ENCODE assay signal across 1 cellular context in genomic region chr7:128737441-128737840, GRCh38.
TF ChIP-seq lines count a peak whose summit lies in the region.

No MANE protein-coding gene starts in this region.

TF ChIP-seq in HCT116, 20 proteins besides CTCF, POLR2A, EP300 and RAD21 (continued from another document):
- TF ChIP-seq YY1 (IDR thresholded peaks at IDR 0.05; ENCODE audit: extremely low read depth, insufficient replicate concordance, low read depth, low read length) (no peak), ZFX (IDR thresholded peaks at IDR 0.05) (no peak), POLR2AphosphoS5 (IDR thresholded peaks at IDR 0.05; ENCODE audit: low read depth, low read length) (no peak), JUND (IDR thresholded peaks at IDR 0.05) (no peak), REST (IDR thresholded peaks at IDR 0.05; ENCODE audit: low read depth) (no peak), EGR1 (IDR thresholded peaks at IDR 0.05; ENCODE audit: low read depth) (no peak), EZH2phosphoT487 (IDR thresholded peaks at IDR 0.05; ENCODE audit: borderline replicate concordance) (no peak), TCF7L2 (IDR thresholded peaks at IDR 0.05; ENCODE audit: borderline replicate concordance, extremely low read depth, insufficient read depth, insufficient read length) (no peak), SIN3A (IDR thresholded peaks at IDR 0.05; ENCODE audit: low read depth) (no peak), CBX3 (IDR thresholded peaks at IDR 0.05; ENCODE audit: low read depth) (no peak), CEBPB (IDR thresholded peaks at IDR 0.05; ENCODE audit: low read depth) (no peak)
